In the genomic region with DNA sequence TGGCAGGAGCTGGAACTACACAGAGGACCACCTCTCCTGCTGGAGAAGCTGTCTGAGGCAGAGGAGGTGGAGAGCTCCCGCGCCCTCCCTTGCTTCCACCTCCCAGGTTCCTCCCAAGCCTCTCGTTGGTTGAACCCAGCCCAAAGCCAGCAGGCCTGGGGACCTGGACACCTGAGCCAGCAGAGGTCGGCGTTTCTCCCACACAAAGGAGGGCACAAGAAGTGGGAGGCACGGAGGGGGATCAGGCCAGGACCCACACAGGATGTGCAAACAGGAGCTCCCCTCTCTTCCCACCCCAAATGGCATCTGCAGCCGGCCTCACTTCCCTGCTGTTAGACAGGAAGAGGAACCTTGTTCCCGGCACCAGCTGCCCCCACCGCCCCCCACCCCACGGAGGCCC, we compare ENCODE assay signal across 18 cellular contexts.
"Had no signal": no experiment of that assay in that cellular context is flagged by ENCODE, and none has a peak within 500 bp of the region (broad histone marks: within the 10 kb centered on the region; RNA-seq: fewer than 3 reads in every experiment).

No MANE protein-coding gene starts in this region.

- ATAC-seq: activated CD4-positive, alpha-beta T cell treated with anti-CD3 and anti-CD28 coated beads for 36 hours; activated CD8-positive, alpha-beta T cell treated with anti-CD3 and anti-CD28 coated beads for 36 hours; activated T-cell treated with anti-CD3 and anti-CD28 coated beads, Interleukin-2, amount 50 U/mL, for 72 hours; T-helper 17 cell had no signal

- H3K4me1 ChIP-seq: breast epithelium had no signal

- DNase-seq: activated CD4-positive, alpha-beta T cell treated with anti-CD3 and anti-CD28 coated beads for 36 hours; activated CD8-positive, alpha-beta memory T cell treated with anti-CD3 and anti-CD28 coated beads, Interleukin-2, amount 50 U/mL, for 4 hours; activated CD8-positive, alpha-beta T cell treated with anti-CD3 and anti-CD28 coated beads for 36 hours; activated T-cell treated with anti-CD3 and anti-CD28 coated beads, Interleukin-2, amount 50 U/mL, for 72 hours; aorta; caudate nucleus; KG1; NCI-H1105; NCI-H1436; NCI-H187; NCI-H2081; NCI-H510A treated with DMSO at 0.1 percent for 48 hours; NCI-H69; SIG-M5; T-helper 17 cell; T-helper 9 cell had no signal

- H3K27ac ChIP-seq: breast epithelium, VCaP had no signal

- H3K36me3 ChIP-seq: breast epithelium had no signal

- H3K27me3 ChIP-seq: breast epithelium had no signal

- H3K4me3 ChIP-seq: breast epithelium had no signal
